In genomic region chr22:39144101-39144815, GRCh38 we compare ENCODE assay signal across 8 cellular contexts. TPM values are rescaled to one million over a fixed set of nuclear protein-coding genes. Genes with fewer than 3 reads are reported as not detected.
A peak's percentile ranks its signal among the peaks of the same experiment; 100 is the strongest.
DNase-seq lines count a peak whose midpoint lies in the region; ATAC-seq and TF ChIP-seq lines count a peak whose summit lies in the region.

No MANE protein-coding gene starts in this region.

- no peaks in the 10 kb centered on the region for H3K36me3 Mint-ChIP-seq in mesothelial cell of epicardium

- no peaks in the 10 kb centered on the region for H3K27me3 ChIP-seq in stomach

- no peak overlapping the region for H3K27ac Mint-ChIP-seq in mesothelial cell of epicardium

- H3K27ac ChIP-seq in stomach = peak overlapping the region; percentile 78 to 98 (median 93)

- no peaks in the 10 kb centered on the region for H3K9me3 Mint-ChIP-seq in mesothelial cell of epicardium

- peak overlapping the region; percentile 69 for H3K4me3 Mint-ChIP-seq in mesothelial cell of epicardium

- H3K4me1 ChIP-seq in stomach = peaks cover 40 to 64% (median 52%) of the 10 kb centered on the region in 4 donors

- H3K4me3 ChIP-seq in stomach = peak overlapping the region; percentile 70 to 98 (median 90)

- peaks cover 12% of the 10 kb centered on the region for H3K4me1 Mint-ChIP-seq in mesothelial cell of epicardium

- H3K27me3 Mint-ChIP-seq in mesothelial cell of epicardium (ENCODE audit: low read depth) = peaks cover 4% of the 10 kb centered on the region

- intact Hi-C loops in stomach (cut with DNase I; ENCODE audit: low total_unique reads) = no loop called here

- TF ChIP-seq EP300 in stomach (IDR thresholded peaks at IDR 0.05) = no peak

- TF ChIP-seq CTCF in GM13976 (IDR thresholded peaks at IDR 0.05; ENCODE audit: borderline replicate concordance, control extremely low read depth, extremely low read depth, insufficient read depth, missing control alignments) (no peak), mesothelial cell of epicardium (IDR thresholded peaks at IDR 0.05; ENCODE audit: unreplicated experiment) (no peak), stomach (IDR thresholded peaks at IDR 0.05) (no peak)

- H3K36me3 ChIP-seq in stomach = peaks cover 4 to 39% (median 13%) of the 10 kb centered on the region in 4 donors

- DNase-seq in GM13976 (ENCODE audit: low spot score) (peak; percentile 80), dermis blood vessel endothelial cell (peak; percentile 37), mesothelial cell of epicardium (ENCODE audit: low spot score in 2 of 2, unreplicated experiment in 2 of 2) (no peak), stomach (peak; percentile 60), NCI-H1436 treated with DMSO at 0.1 percent for 48 hours (lab: John Stamatoyannopoulos, UW) (no peak)
- DNase-seq in activated CD4-positive, CD25-positive, alpha-beta regulatory T cell treated with anti-CD3 and anti-CD28 coated beads, Interleukin-2, amount 50 U/mL, for 16 hours (ENCODE audit: low read depth, low spot score) = peak; percentile 26

- H3K9me3 ChIP-seq in stomach = no peaks in the 10 kb centered on the region

- ATAC-seq in HG03103 (IDR thresholded peaks at IDR 0.05; ENCODE audit: low read depth, unreplicated experiment) = peak; percentile 11
- ATAC-seq in GM21515 (IDR thresholded peaks at IDR 0.05; ENCODE audit: unreplicated experiment) = no peak

- WGBS in stomach, 5 donors = 5 to 16% (median 9%) methylated on average over 19 to 22 of the region's 22 CpGs

- TF ChIP-seq POLR2A in stomach (IDR thresholded peaks at IDR 0.05) = peak in 1 of 4 donors; percentile 5

- in situ Hi-C loops in GM13976 (cut with MboI; ENCODE audit: low sequenced_read_pairs, unreplicated experiment) = no loop called here

RNA-seq across cellular contexts. Expression of gene CBX7, which starts 8.2 kb away (rescaled TPM):
- total RNA-seq in dermis blood vessel endothelial cell = 6.4 and 9.5 TPM in 2 replicates
- 10.7 to 13.2 TPM (median 11.0 TPM) in 3 replicates for total RNA-seq in mesothelial cell of epicardium
- 10 to 100 TPM; 10.1 to 84.6 (median 29.6) TPM for total RNA-seq in stomach
- polyA plus RNA-seq in stomach = 10 to 100 TPM; 28.6 to 46.3 (median 29.8) TPM

RNA-seq across cellular contexts. Expression of gene APOBEC3H, which starts 47.2 kb away (rescaled TPM):
- total RNA-seq in dermis blood vessel endothelial cell (not detected in 2 replicates), mesothelial cell of epicardium (0.49 TPM in 1 of 3 replicates, not detected in the others), stomach (1 to 10 TPM in 1 of 5 donors, not detected in 4; 7.8 TPM)
- polyA plus RNA-seq in stomach = under 1 TPM in 1 of 3 donors, not detected in 2; 0.63 TPM

Comparison
In these comparisons a context has a peak if more than half of its experiments do, and no peak if none do; other contexts are left out.
1. DNase-seq: peak in GM13976 (single experiment), activated CD4-positive, CD25-positive, alpha-beta regulatory T cell treated with anti-CD3 and anti-CD28 coated beads, Interleukin-2, amount 50 U/mL, for 16 hours (single experiment), dermis blood vessel endothelial cell (single experiment) and stomach (single experiment); none in mesothelial cell of epicardium (0 of 2) and NCI-H1436 treated with DMSO at 0.1 percent for 48 hours (single experiment).